23 cellular contexts compared by ENCODE assay signal in genomic region chr5:58274199-58274598, GRCh38.
DNase-seq lines count a peak whose midpoint lies in the region; ATAC-seq, FAIRE-seq and TF ChIP-seq lines count a peak whose summit lies in the region.
"Had no signal": no experiment of that assay in that cellular context is flagged by ENCODE, and none has a peak within 500 bp of the region (broad histone marks: within the 10 kb centered on the region; RNA-seq: fewer than 3 reads in every experiment).

No MANE protein-coding gene starts in this region.

- H3K4me3 ChIP-seq in A549 (no peak overlapping the region), bronchial epithelial cell (ENCODE audit: low read depth, low read length) (no peak overlapping the region)
- H3K4me3 ChIP-seq: BLaER1, SJCRH30 had no signal

- TF ChIP-seq EP300 in A549 (IDR thresholded peaks at IDR 0.05) = no peak

- no peak for TF ChIP-seq POLR2A in A549 (IDR thresholded peaks at IDR 0.05; ENCODE audit: low read length)
- no peak for TF ChIP-seq POLR2A in H54 (IDR thresholded peaks at IDR 0.05; ENCODE audit: low read depth, low read length)

- ATAC-seq in A549 (no peak), HG03097 (IDR thresholded peaks at IDR 0.05; ENCODE audit: low FRiP score, unreplicated experiment) (no peak)

- no peaks in the 10 kb centered on the region for H3K9me3 ChIP-seq in A549
- H3K9me3 ChIP-seq: BLaER1, SJCRH30 had no signal

- TF ChIP-seq CTCF in A549 (IDR thresholded peaks at IDR 0.05) (no peak), bronchial epithelial cell (IDR thresholded peaks at IDR 0.05; ENCODE audit: insufficient read depth, low read length, severe bottlenecking) (no peak)

- DNase-seq in A549 (ENCODE audit: low read depth in 1 of 2, low spot score in 1 of 2) (no peak), H54 (ENCODE audit: insufficient read length, low spot score) (no peak), bronchial epithelial cell (ENCODE audit: low read depth) (peak; percentile 67), iris pigment epithelial cell (ENCODE audit: low read depth) (peak; percentile 32), dedifferentiated amniotic fluid mesenchymal stem cell (ENCODE audit: extremely low spot score) (no peak)
- no peak for DNase-seq in NK-92 treated with Interleukin-12 subunit alpha and Interleukin-12 subunit beta, amount 100 ng/mL, for 24 hours (lab: John Stamatoyannopoulos, UW)
- DNase-seq: CD4-positive, alpha-beta memory T cell; DMS153; H7; HFFc6; NCI-H1417; NCI-H187; NCI-H2107; NCI-H510A; NCI-H774; OCI-M1; RPMI8226; SJCRH30 had no signal

- H3K4me1 ChIP-seq in A549 = peaks cover 10% of the 10 kb centered on the region; the same call in 2 of the 3 replicates
- H3K4me1 ChIP-seq: BLaER1 had no signal

- POLR2A ChIA-PET in A549 (lab: Yijun Ruan, JAX) = no interaction called here

- no peak overlapping the region for H3K4me2 ChIP-seq in A549
- H3K4me2 ChIP-seq: BLaER1, KMS-11 had no signal

- H3K27ac ChIP-seq in A549 = peak overlapping the region; percentile 34 to 44; a peak in 3 of 6 replicates
- H3K27ac ChIP-seq: BLaER1, KMS-11, SJCRH30 had no signal

- FAIRE-seq in A549 (lab: Jason Lieb, UNC) (peak; percentile 51), H54 (lab: Jason Lieb, UNC) (peak; percentile 81), bronchial epithelial cell (lab: Jason Lieb, UNC) (no peak)
- FAIRE-seq: GM12892, GM18507 had no signal

- H3K36me3 ChIP-seq in bronchial epithelial cell (ENCODE audit: control insufficient read depth, insufficient read depth, low read length) = no peaks in the 10 kb centered on the region
- H3K36me3 ChIP-seq: BLaER1 had no signal

- CTCF ChIA-PET in A549 (lab: Yijun Ruan, JAX) = no interaction called here

- TF ChIP-seq RAD21 in A549 (conservative IDR thresholded peaks at IDR 0.05 in 1 of 2, IDR thresholded peaks at IDR 0.05 in 1 of 2) = no peak

- no peaks in the 10 kb centered on the region for H3K27me3 ChIP-seq in bronchial epithelial cell (ENCODE audit: control insufficient read depth, insufficient read depth, low read length)
- H3K27me3 ChIP-seq: BLaER1, SJCRH30 had no signal

TF ChIP-seq in A549, 52 proteins besides CTCF, POLR2A, EP300 and RAD21:
- TF ChIP-seq HMGXB4 (CRISPR knock-in tag; IDR thresholded peaks at IDR 0.05; ENCODE audit: borderline replicate concordance) (no peak), RARB (CRISPR knock-in tag; IDR thresholded peaks at IDR 0.05) (no peak), NR3C1 (IDR thresholded peaks at IDR 0.05) (no peak), KDM5A (IDR thresholded peaks at IDR 0.05) (no peak), HOXA7 (CRISPR knock-in tag; IDR thresholded peaks at IDR 0.05) (no peak), EHF (CRISPR knock-in tag; IDR thresholded peaks at IDR 0.05) (no peak)
TF ChIP-seq in A549: peak in this region for 0.

Comparison
In these comparisons a context has a peak if more than half of its experiments do, and no peak if none do; other contexts are left out.
1. DNase-seq: peak in bronchial epithelial cell (single experiment) and iris pigment epithelial cell (single experiment); none in A549 (0 of 2), H54 (single experiment), dedifferentiated amniotic fluid mesenchymal stem cell (single experiment) and NK-92 treated with Interleukin-12 subunit alpha and Interleukin-12 subunit beta, amount 100 ng/mL, for 24 hours (single experiment).